Comparison of ENCODE assay signal across 8 cellular contexts in the genomic region with DNA sequence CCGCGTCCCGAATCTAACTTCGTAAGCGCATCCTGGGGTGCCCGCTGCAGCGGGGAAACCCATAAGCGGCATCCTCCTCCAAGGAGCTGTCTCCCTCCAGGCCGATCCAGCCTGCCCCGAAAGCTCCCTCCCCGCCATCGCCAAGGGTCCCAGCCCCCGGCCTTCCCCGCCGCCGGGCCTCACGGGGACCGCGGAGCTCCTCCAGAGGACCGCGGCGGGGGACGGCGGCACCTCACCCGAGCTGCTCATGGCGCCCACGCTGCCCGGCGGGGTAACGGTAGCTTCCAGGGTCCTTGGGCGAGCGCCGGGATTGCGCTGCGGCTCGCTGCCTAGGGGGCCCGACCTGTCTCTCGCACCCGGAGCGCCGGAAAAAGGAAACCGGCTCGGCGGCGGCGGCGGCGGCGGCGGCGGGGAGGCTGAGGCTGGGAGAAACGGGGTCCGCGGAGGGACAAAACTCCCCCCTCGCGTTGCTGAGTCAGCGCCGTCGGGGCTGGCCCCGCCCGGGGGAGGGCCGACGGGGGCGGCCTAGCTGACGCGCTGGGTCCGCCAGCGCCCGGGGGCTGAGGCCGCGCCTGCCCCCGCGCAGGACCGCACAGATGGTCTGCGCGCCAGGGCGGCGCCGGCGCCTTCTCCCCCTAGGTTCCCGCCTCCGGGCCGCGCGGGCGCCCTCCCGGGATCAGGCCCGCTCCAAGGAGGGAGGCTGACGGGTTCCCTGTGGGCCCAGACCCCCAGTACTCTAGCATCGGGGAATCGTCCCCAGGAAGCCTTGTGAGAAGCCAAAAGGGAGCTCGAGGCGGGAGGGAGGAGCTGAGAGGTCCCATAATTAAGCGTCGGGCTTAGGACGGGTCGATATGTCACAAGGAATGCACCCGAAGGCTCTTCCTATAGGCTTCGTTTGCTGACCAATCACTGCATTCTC. TPM values are rescaled to one million over a fixed set of nuclear protein-coding genes. Genes with fewer than 3 reads are reported as not detected.
DNase-seq lines count a peak whose midpoint lies in the region; ATAC-seq and TF ChIP-seq lines count a peak whose summit lies in the region.

A gene with protein sequence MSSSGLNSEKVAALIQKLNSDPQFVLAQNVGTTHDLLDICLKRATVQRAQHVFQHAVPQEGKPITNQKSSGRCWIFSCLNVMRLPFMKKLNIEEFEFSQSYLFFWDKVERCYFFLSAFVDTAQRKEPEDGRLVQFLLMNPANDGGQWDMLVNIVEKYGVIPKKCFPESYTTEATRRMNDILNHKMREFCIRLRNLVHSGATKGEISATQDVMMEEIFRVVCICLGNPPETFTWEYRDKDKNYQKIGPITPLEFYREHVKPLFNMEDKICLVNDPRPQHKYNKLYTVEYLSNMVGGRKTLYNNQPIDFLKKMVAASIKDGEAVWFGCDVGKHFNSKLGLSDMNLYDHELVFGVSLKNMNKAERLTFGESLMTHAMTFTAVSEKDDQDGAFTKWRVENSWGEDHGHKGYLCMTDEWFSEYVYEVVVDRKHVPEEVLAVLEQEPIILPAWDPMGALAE (minus strand): TSS at position 374 of the 919 bp plus-strand sequence. CDS start 125 bp downstream, at position 249.

- H3K27ac Mint-ChIP-seq in CD8-positive, alpha-beta memory T cell: peak within 1 kb of the TSS; percentile 68 to 94 (median 92)
- H3K27ac Mint-ChIP-seq in nephron: peak within 1 kb of the TSS; percentile 88 to 89 (median 89)

- peak within 1 kb of the TSS; percentile 96 for H3K4me3 ChIP-seq in CD8-positive, alpha-beta memory T cell (ENCODE audit: low read length)
- H3K4me3 ChIP-seq in fibroblast of the aortic adventitia (ENCODE audit: low read depth, low read length): peak within 1 kb of the TSS; percentile 75

- H3K4me1 Mint-ChIP-seq in CD8-positive, alpha-beta memory T cell: peaks cover 21 to 26% (median 21%) of the 10 kb centered on the region in 3 donors
- H3K4me1 Mint-ChIP-seq in nephron: peaks cover 19% of the 10 kb centered on the region

- H3K36me3 Mint-ChIP-seq in CD8-positive, alpha-beta memory T cell: peaks cover 4 to 26% (median 6%) of the 10 kb centered on the region in 3 donors
- H3K36me3 Mint-ChIP-seq in nephron (ENCODE audit: low read depth): peaks cover 13% of the 10 kb centered on the region

- peaks cover 10% of the 10 kb centered on the region for H3K36me3 ChIP-seq in CD8-positive, alpha-beta memory T cell (ENCODE audit: insufficient read depth, low read length)

- DNase-seq in CD8-positive, alpha-beta memory T cell: peak; percentile 68 to 86 (median 76)
- DNase-seq in HT-29 (ENCODE audit: low spot score) (peak; percentile 23), RPMI7951 (ENCODE audit: low read depth) (peak; percentile 84), fibroblast of the aortic adventitia (ENCODE audit: low read depth) (peak; percentile 75)
- DNase-seq in activated T-helper 9 cell treated with anti-CD3 and anti-CD28 coated beads, Interleukin-2, amount 50 U/mL, for 16 hours (ENCODE audit: low read depth): peak; percentile 78
- DNase-seq in stimulated activated naive CD8-positive, alpha-beta T cell treated with anti-CD3 and anti-CD28 coated beads, Interleukin-15, Interleukin-2, amounts not matched to agents 100 U/mL and 50 U/mL, for 24 hours: peak; percentile 91

- no peak for TF ChIP-seq CTCF in fibroblast of the aortic adventitia (IDR thresholded peaks at IDR 0.05; ENCODE audit: insufficient read depth, low read length)
- TF ChIP-seq CTCF in nephron (IDR thresholded peaks at IDR 0.05; ENCODE audit: unreplicated experiment in 3 of 3): no peak

- POLR2A ChIA-PET in CD8-positive, alpha-beta memory T cell (lab: Charles Lee): interaction anchor here (0.7 to 1.9 kb wide), 7 partner anchors 23 to 72 kb away, joined by 3 to 15 read pairs (median 5); no protein-coding TSS in a partner anchor

- no peaks in the 10 kb centered on the region for H3K27me3 ChIP-seq in CD8-positive, alpha-beta memory T cell (ENCODE audit: insufficient read depth, low read length, poor library complexity, severe bottlenecking)

- CTCF ChIA-PET in CD8-positive, alpha-beta memory T cell (lab: Charles Lee): interaction anchor here (0.8 to 3.1 kb wide), 13 partner anchors 9 to 187 kb away, joined by 3 to 36 read pairs (median 4); partner anchors contain the start of gene TMIGD1

- H3K27me3 Mint-ChIP-seq in CD8-positive, alpha-beta memory T cell: no peaks in the 10 kb centered on the region
- peaks cover 4% of the 10 kb centered on the region for H3K27me3 Mint-ChIP-seq in nephron (ENCODE audit: low read depth)

- peak; percentile 63 for ATAC-seq in GM19438 (IDR thresholded peaks at IDR 0.05; ENCODE audit: low read depth, unreplicated experiment)
- ATAC-seq in stimulated activated naive CD8-positive, alpha-beta T cell treated with anti-CD3 and anti-CD28 coated beads, Interleukin-15, Interleukin-2, amounts not matched to agents 100 U/mL and 50 U/mL, for 24 hours: peak; percentile 85

- H3K4me3 Mint-ChIP-seq in CD8-positive, alpha-beta memory T cell: peak within 1 kb of the TSS in 6 of 7 donors; percentile 91 to 95 (median 94)
- H3K4me3 Mint-ChIP-seq in nephron: peak within 1 kb of the TSS; percentile 93 to 99 (median 96)

- peak within 1 kb of the TSS; percentile 51 for H3K27ac ChIP-seq in CD8-positive, alpha-beta memory T cell (ENCODE audit: low read depth, low read length)

- peaks cover 19% of the 10 kb centered on the region for H3K4me1 ChIP-seq in CD8-positive, alpha-beta memory T cell (ENCODE audit: insufficient read depth, low read length)

- no peaks in the 10 kb centered on the region for H3K9me3 ChIP-seq in CD8-positive, alpha-beta memory T cell (ENCODE audit: low read length)

- H3K9me3 Mint-ChIP-seq in CD8-positive, alpha-beta memory T cell: no peaks in the 10 kb centered on the region
- H3K9me3 Mint-ChIP-seq in nephron: no peaks in the 10 kb centered on the region

RNA-seq across cellular contexts. Expression of the gene that starts here (rescaled TPM):
- 10 to 100 TPM; 67.1 to 68.0 TPM for total RNA-seq in CD8-positive, alpha-beta memory T cell
- polyA plus RNA-seq in CD8-positive, alpha-beta memory T cell: 28.3 TPM
- 1.8 and 3.9 TPM in 2 replicates for total RNA-seq in HT-29 (2014; rRNA removed; shearing (Covaris generic))
- total RNA-seq in RPMI7951 (2014; rRNA removed; shearing (Covaris generic)): 25.0 and 26.9 TPM in 2 replicates
- total RNA-seq in fibroblast of the aortic adventitia (ENCODE audit: low replicate concordance): 30.5 and 35.9 TPM in 2 replicates

Comparison
In these comparisons a context has a peak if more than half of its experiments do, and no peak if none do; other contexts are left out.
1. Peak in every context shown above with its lines: DNase-seq, ATAC-seq, H3K4me3 ChIP-seq and H3K27ac ChIP-seq.
2. DNase-seq: peak in every context shown above with its lines; median percentile 91 in stimulated activated naive CD8-positive, alpha-beta T cell treated with anti-CD3 and anti-CD28 coated beads, Interleukin-15, Interleukin-2, amounts not matched to agents 100 U/mL and 50 U/mL, for 24 hours; 84 in RPMI7951; 78 in activated T-helper 9 cell treated with anti-CD3 and anti-CD28 coated beads, Interleukin-2, amount 50 U/mL, for 16 hours; 76 in CD8-positive, alpha-beta memory T cell; 75 in fibroblast of the aortic adventitia; 23 in HT-29.